ENCODE assay signal across 1 cellular context in genomic region chr7:43870316-43870715, GRCh38.
TF ChIP-seq lines count a peak whose summit lies in the region.

No MANE protein-coding gene starts in this region.

TF ChIP-seq in K562, 482 proteins besides CTCF, POLR2A, EP300 and RAD21:
- no peak for TF ChIP-seq GTF2F1 (IDR thresholded peaks at IDR 0.05; ENCODE audit: low read depth, low read length)
- no peak for TF ChIP-seq ATF2 (CRISPR knock-in tag; IDR thresholded peaks at IDR 0.05)
- no peak for TF ChIP-seq YBX1 (IDR thresholded peaks at IDR 0.05)
- no peak for TF ChIP-seq GTF2E2 (tag; IDR thresholded peaks at IDR 0.05)
- TF ChIP-seq CBX1 (IDR thresholded peaks at IDR 0.05; ENCODE audit: low read depth), result no peak
- no peak for TF ChIP-seq ELK3 (CRISPR knock-in tag; IDR thresholded peaks at IDR 0.05)
- no peak for TF ChIP-seq PREB (CRISPR knock-in tag; IDR thresholded peaks at IDR 0.05)
- TF ChIP-seq PKNOX1 (IDR thresholded peaks at IDR 0.05), result no peak
- no peak for TF ChIP-seq HNRNPLL (IDR thresholded peaks at IDR 0.05; ENCODE audit: low read depth, low read length, poor library complexity, severe bottlenecking)
- no peak for TF ChIP-seq ZNF395 (CRISPR knock-in tag; IDR thresholded peaks at IDR 0.05)
- TF ChIP-seq NEUROD1 (IDR thresholded peaks at IDR 0.05; ENCODE audit: borderline replicate concordance, low read depth, low read length, partially characterized antibody), result no peak
- TF ChIP-seq ZNF274 (IDR thresholded peaks at IDR 0.05; ENCODE audit: borderline replicate concordance, low read depth, low read length), result no peak
- TF ChIP-seq ID3 (CRISPR knock-in tag; IDR thresholded peaks at IDR 0.05), result no peak
- no peak for TF ChIP-seq ID3 (tag; IDR thresholded peaks at IDR 0.05)
- no peak for TF ChIP-seq CEBPG (CRISPR knock-in tag; IDR thresholded peaks at IDR 0.05)
- no peak for TF ChIP-seq CEBPG (tag; conservative IDR thresholded peaks at IDR 0.05 in 1 of 2, IDR thresholded peaks at IDR 0.05 in 1 of 2)
- no peak for TF ChIP-seq NFATC3 (IDR thresholded peaks at IDR 0.05)
- TF ChIP-seq ZNF668 (CRISPR knock-in tag; IDR thresholded peaks at IDR 0.05), result no peak
- TF ChIP-seq ZNF165 (CRISPR knock-in tag; IDR thresholded peaks at IDR 0.05; ENCODE audit: borderline replicate concordance), result no peak
- TF ChIP-seq HIVEP1 (CRISPR knock-in tag; IDR thresholded peaks at IDR 0.05), result no peak
